ENCODE assay signal across 8 cellular contexts in the genomic region with DNA sequence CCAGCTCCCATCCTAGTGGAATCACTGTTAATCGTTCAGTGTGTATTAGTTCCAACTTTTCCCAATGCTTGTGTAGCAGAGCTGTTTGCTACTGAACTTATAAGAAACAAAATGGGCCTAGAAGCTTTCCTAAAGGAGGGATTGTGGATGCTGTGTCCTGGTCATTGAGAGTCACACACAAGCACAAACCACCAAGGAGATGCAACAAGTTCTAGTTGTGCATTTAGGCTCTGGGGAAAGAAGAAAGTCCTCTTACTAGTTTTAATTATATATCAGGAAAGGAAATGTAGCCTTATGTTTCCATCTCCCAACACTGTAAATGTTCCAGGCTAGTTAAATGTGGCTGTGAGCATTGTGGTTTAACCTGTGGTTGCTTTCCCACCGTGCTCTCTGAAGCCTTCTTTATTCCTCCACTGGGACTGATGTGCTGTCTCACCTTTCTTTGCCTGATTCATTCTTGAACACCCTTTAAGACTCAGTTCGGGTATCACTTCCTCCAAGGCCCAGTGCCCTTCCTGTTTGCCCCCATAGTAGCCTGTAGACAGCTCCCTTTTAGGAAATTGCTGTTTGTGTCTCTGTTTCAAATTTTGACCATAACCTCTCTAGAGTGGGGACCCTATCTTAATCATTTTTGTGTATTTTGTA. TPM values are rescaled to one million over a fixed set of nuclear protein-coding genes. Genes with fewer than 3 reads are reported as not detected.
DNase-seq lines count a peak whose midpoint lies in the region; ATAC-seq lines count a peak whose summit lies in the region.

No MANE protein-coding gene starts in this region.

- H3K27me3 Mint-ChIP-seq in activated CD8-positive, alpha-beta memory T cell treated with anti-CD3 and anti-CD28 coated beads, Interleukin-2, amount 10 ng/mL, durations not matched to agents 7 days and 5 days = no peaks in the 10 kb centered on the region
- no peaks in the 10 kb centered on the region for H3K27me3 Mint-ChIP-seq in stimulated activated naive CD8-positive, alpha-beta T cell treated with anti-CD3 and anti-CD28 coated beads, Interleukin-15, amount 100 ng/mL, for 72 hours
- H3K27me3 Mint-ChIP-seq in activated CD4-positive, alpha-beta T cell treated with anti-CD3 and anti-CD28 coated beads, Interleukin-2, amount 10 ng/mL, durations not matched to agents 24 days and 14 days = no peaks in the 10 kb centered on the region

- CTCF ChIA-PET in activated CD8-positive, alpha-beta memory T cell treated with anti-CD3 and anti-CD28 coated beads, Interleukin-2, amount 10 ng/mL, durations not matched to agents 7 days and 5 days (lab: Charles Lee) = no interaction called here

- no peaks in the 10 kb centered on the region for H3K9me3 Mint-ChIP-seq in activated CD8-positive, alpha-beta memory T cell treated with anti-CD3 and anti-CD28 coated beads, Interleukin-2, amount 10 ng/mL, durations not matched to agents 7 days and 5 days (ENCODE audit: low read depth)
- no peaks in the 10 kb centered on the region for H3K9me3 Mint-ChIP-seq in stimulated activated naive CD8-positive, alpha-beta T cell treated with anti-CD3 and anti-CD28 coated beads, Interleukin-15, amount 100 ng/mL, for 72 hours
- no peaks in the 10 kb centered on the region for H3K9me3 Mint-ChIP-seq in activated CD4-positive, alpha-beta T cell treated with anti-CD3 and anti-CD28 coated beads, Interleukin-2, amount 10 ng/mL, durations not matched to agents 24 days and 14 days

- peak overlapping the region; percentile 13 for H3K27ac Mint-ChIP-seq in activated CD8-positive, alpha-beta memory T cell treated with anti-CD3 and anti-CD28 coated beads, Interleukin-2, amount 10 ng/mL, durations not matched to agents 7 days and 5 days
- H3K27ac Mint-ChIP-seq in stimulated activated naive CD8-positive, alpha-beta T cell treated with anti-CD3 and anti-CD28 coated beads, Interleukin-15, amount 100 ng/mL, for 72 hours = no peak overlapping the region
- H3K27ac Mint-ChIP-seq in activated CD4-positive, alpha-beta T cell treated with anti-CD3 and anti-CD28 coated beads, Interleukin-2, amount 10 ng/mL, durations not matched to agents 24 days and 14 days = no peak overlapping the region

- H3K4me1 Mint-ChIP-seq in activated CD8-positive, alpha-beta memory T cell treated with anti-CD3 and anti-CD28 coated beads, Interleukin-2, amount 10 ng/mL, durations not matched to agents 7 days and 5 days = peaks cover 13% of the 10 kb centered on the region
- H3K4me1 Mint-ChIP-seq in stimulated activated naive CD8-positive, alpha-beta T cell treated with anti-CD3 and anti-CD28 coated beads, Interleukin-15, amount 100 ng/mL, for 72 hours = peaks cover 13% of the 10 kb centered on the region
- peaks cover 9% of the 10 kb centered on the region for H3K4me1 Mint-ChIP-seq in activated CD4-positive, alpha-beta T cell treated with anti-CD3 and anti-CD28 coated beads, Interleukin-2, amount 10 ng/mL, durations not matched to agents 24 days and 14 days

- ATAC-seq in activated CD8-positive, alpha-beta memory T cell treated with anti-CD3 and anti-CD28 coated beads, Interleukin-2, amount 10 ng/mL, durations not matched to agents 7 days and 5 days = peak; percentile 66
- ATAC-seq in HG02981 (IDR thresholded peaks at IDR 0.05; ENCODE audit: unreplicated experiment) = peak; percentile 99
- peak; percentile 66 for ATAC-seq in stimulated activated naive CD8-positive, alpha-beta T cell treated with anti-CD3 and anti-CD28 coated beads, Interleukin-15, amount 100 ng/mL, for 72 hours
- ATAC-seq in Right ventricle myocardium superior (ENCODE audit: poor library complexity) = no peak

- peaks cover 24% of the 10 kb centered on the region for H3K36me3 Mint-ChIP-seq in activated CD8-positive, alpha-beta memory T cell treated with anti-CD3 and anti-CD28 coated beads, Interleukin-2, amount 10 ng/mL, durations not matched to agents 7 days and 5 days
- no peaks in the 10 kb centered on the region for H3K36me3 Mint-ChIP-seq in activated CD4-positive, alpha-beta T cell treated with anti-CD3 and anti-CD28 coated beads, Interleukin-2, amount 10 ng/mL, durations not matched to agents 24 days and 14 days (ENCODE audit: low read depth)

- intact Hi-C loops in Right ventricle myocardium superior (cut with DNase I) = no loop called here
- intact Hi-C loops in activated CD4-positive, alpha-beta T cell treated with anti-CD3 and anti-CD28 coated beads, Interleukin-2, amount 10 ng/mL, durations not matched to agents 24 days and 14 days (cut with micrococcal nuclease) = no loop called here

- H3K4me3 Mint-ChIP-seq in activated CD8-positive, alpha-beta memory T cell treated with anti-CD3 and anti-CD28 coated beads, Interleukin-2, amount 10 ng/mL, durations not matched to agents 7 days and 5 days = no peak overlapping the region
- H3K4me3 Mint-ChIP-seq in stimulated activated naive CD8-positive, alpha-beta T cell treated with anti-CD3 and anti-CD28 coated beads, Interleukin-15, amount 100 ng/mL, for 72 hours = no peak overlapping the region
- H3K4me3 Mint-ChIP-seq in activated CD4-positive, alpha-beta T cell treated with anti-CD3 and anti-CD28 coated beads, Interleukin-2, amount 10 ng/mL, durations not matched to agents 24 days and 14 days = no peak overlapping the region

- no peak for DNase-seq in activated CD8-positive, alpha-beta memory T cell treated with anti-CD3 and anti-CD28 coated beads, Interleukin-2, amount 10 ng/mL, durations not matched to agents 7 days and 5 days
- no peak for DNase-seq in activated CD8-positive, alpha-beta memory T cell treated with anti-CD3 and anti-CD28 coated beads, Interleukin-2, amount 50 U/mL, for 4 hours
- DNase-seq in NOMO-1 treated with dmso at 0.1 percent for 144 hours (lab: John Stamatoyannopoulos, UW; ENCODE audit: unreplicated experiment) = peak; percentile 20
- no peak for DNase-seq in stimulated activated naive CD8-positive, alpha-beta T cell treated with anti-CD3 and anti-CD28 coated beads, Interleukin-15, amount 100 ng/mL, for 72 hours
- no peak for DNase-seq in Right ventricle myocardium superior
- no peak for DNase-seq in SKM-1 (lab: John Stamatoyannopoulos, UW; ENCODE audit: unreplicated experiment)
- DNase-seq in activated CD4-positive, alpha-beta T cell treated with anti-CD3 and anti-CD28 coated beads, Interleukin-2, amount 10 ng/mL, durations not matched to agents 24 days and 14 days = no peak

RNA-seq across cellular contexts. Expression of gene ATP10D, which starts 34.3 kb away (rescaled TPM):
- total RNA-seq in activated CD8-positive, alpha-beta memory T cell treated with anti-CD3 and anti-CD28 coated beads, Interleukin-2, amount 10 ng/mL, durations not matched to agents 7 days and 5 days = 10 to 100 TPM; 18.9 to 25.9 TPM
- total RNA-seq in Right ventricle myocardium superior = 7.5 TPM
- total RNA-seq in activated CD4-positive, alpha-beta T cell treated with anti-CD3 and anti-CD28 coated beads, Interleukin-2, amount 10 ng/mL, durations not matched to agents 24 days and 14 days = 0.71 and 1.3 TPM in 2 replicates

RNA-seq across cellular contexts. Expression of gene COMMD8, which starts 55.9 kb away (rescaled TPM):
- total RNA-seq in activated CD8-positive, alpha-beta memory T cell treated with anti-CD3 and anti-CD28 coated beads, Interleukin-2, amount 10 ng/mL, durations not matched to agents 7 days and 5 days = 10 to 100 TPM; 23.6 to 27.9 TPM
- 13.1 TPM for total RNA-seq in Right ventricle myocardium superior
- 17.6 and 17.8 TPM in 2 replicates for total RNA-seq in activated CD4-positive, alpha-beta T cell treated with anti-CD3 and anti-CD28 coated beads, Interleukin-2, amount 10 ng/mL, durations not matched to agents 24 days and 14 days
